ENCODE assay signal across 11 cellular contexts in the genomic region with DNA sequence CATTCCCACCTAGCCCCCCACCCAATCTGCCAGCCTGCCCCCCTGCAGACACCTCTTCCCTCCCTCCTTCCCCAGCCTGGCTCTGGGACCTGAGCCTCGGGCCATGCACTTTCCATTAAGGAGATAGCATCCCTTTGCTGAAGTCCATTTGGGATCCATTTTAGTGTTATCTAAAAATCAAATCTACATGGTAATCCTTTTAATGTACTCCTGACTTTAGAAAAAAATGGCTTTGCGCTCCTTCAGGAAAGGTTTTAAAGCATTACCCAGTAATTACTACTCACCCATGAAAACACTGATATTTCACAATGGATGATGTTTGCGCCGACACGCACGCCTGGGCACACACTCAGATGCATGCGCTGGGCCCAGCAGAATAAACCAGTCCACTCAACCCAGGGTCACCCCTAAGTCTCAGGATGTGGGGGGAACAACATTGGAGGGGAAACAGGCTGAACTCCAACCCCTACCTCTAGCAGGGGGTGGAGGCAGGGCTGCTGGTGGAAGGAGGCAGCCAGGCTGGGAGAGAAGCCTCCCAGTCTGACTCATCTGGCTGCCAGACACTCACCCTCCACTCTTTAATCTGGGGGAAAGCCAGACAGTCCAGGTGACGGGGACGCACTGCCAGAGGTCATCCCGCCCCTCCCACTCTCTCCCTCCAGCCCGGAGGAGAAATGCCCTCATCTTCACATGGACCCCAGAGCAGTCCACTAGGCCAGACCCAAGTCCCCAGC. TPM values are rescaled to one million over a fixed set of nuclear protein-coding genes. Genes with fewer than 3 reads are reported as not detected.
A peak's percentile ranks its signal among the peaks of the same experiment; 100 is the strongest.
DNase-seq lines count a peak whose midpoint lies in the region; ATAC-seq and TF ChIP-seq lines count a peak whose summit lies in the region.
"Had no signal": no experiment of that assay in that cellular context is flagged by ENCODE, and none has a peak within 500 bp of the region (broad histone marks: within the 10 kb centered on the region; RNA-seq: fewer than 3 reads in every experiment).

No MANE protein-coding gene starts in this region.

- H3K4me1 ChIP-seq in PC-9 (replicated peaks; ENCODE audit: insufficient read depth) (peaks cover 17% of the 10 kb centered on the region), gastrocnemius medialis (peaks cover 5 to 8% of the 10 kb centered on the region in 2 donors)

- DNase-seq in DMS 273 (lab: John Stamatoyannopoulos, UW; ENCODE audit: unreplicated experiment): peak; percentile 42
- no peak for DNase-seq in DMS 273 treated with DMSO at 0.1 percent for 48 hours (lab: John Stamatoyannopoulos, UW)
- DNase-seq in PC-9: peak; percentile 44 to 55
- DNase-seq in glutamatergic neuron: peak; percentile 21
- peak in 1 of 2 donors; percentile 64 for DNase-seq in gastrocnemius medialis
- no peak for DNase-seq in NCI-H1048 (lab: John Stamatoyannopoulos, UW)
- DNase-seq: activated CD8-positive, alpha-beta T cell treated with anti-CD3 and anti-CD28 coated beads, Interleukin-2, amount 10 ng/mL, durations not matched to agents 7 days and 5 days; T-cell had no signal

- H3K9me3 ChIP-seq in PC-9 (ENCODE audit: insufficient read depth, low read depth) (no peaks in the 10 kb centered on the region), gastrocnemius medialis (no peaks in the 10 kb centered on the region)

- H3K4me1 Mint-ChIP-seq in glutamatergic neuron (ENCODE audit: low read depth, unreplicated experiment): peaks cover 26% of the 10 kb centered on the region

- no peaks in the 10 kb centered on the region for H3K79me2 ChIP-seq in PC-9 (ENCODE audit: low read depth)

- peak overlapping the region; percentile 37; the same call in 1 of the 2 replicates for H3K4me3 ChIP-seq in PC-9
- H3K4me3 ChIP-seq in gastrocnemius medialis: no peak overlapping the region

- H4K20me1 ChIP-seq in PC-9 (ENCODE audit: insufficient read depth): no peaks in the 10 kb centered on the region

- CTCF ChIA-PET in PC-9 (lab: Charles Lee): no interaction called here

- ATAC-seq in gastrocnemius medialis (peak; percentile 84 to 92), HG03097 (IDR thresholded peaks at IDR 0.05; ENCODE audit: low FRiP score, unreplicated experiment) (no peak), GM19351 (IDR thresholded peaks at IDR 0.05; ENCODE audit: unreplicated experiment) (no peak)
- ATAC-seq: activated CD8-positive, alpha-beta T cell treated with anti-CD3 and anti-CD28 coated beads, Interleukin-2, amount 10 ng/mL, durations not matched to agents 7 days and 5 days had no signal

- TF ChIP-seq CTCF in PC-9 (conservative IDR thresholded peaks at IDR 0.05): no peak
- no peak for TF ChIP-seq CTCF in glutamatergic neuron (IDR thresholded peaks at IDR 0.05; ENCODE audit: partially characterized antibody, unreplicated experiment)
- TF ChIP-seq CTCF in gastrocnemius medialis (IDR thresholded peaks at IDR 0.05 in 4 of 5, conservative IDR thresholded peaks at IDR 0.05 in 1 of 5): no peak

- peaks cover 6% of the 10 kb centered on the region for H3K27me3 Mint-ChIP-seq in glutamatergic neuron (ENCODE audit: unreplicated experiment)
- H3K27me3 Mint-ChIP-seq: T-cell had no signal

- H3K27me3 ChIP-seq in PC-9 (ENCODE audit: insufficient read depth, low read depth) (no peaks in the 10 kb centered on the region), gastrocnemius medialis (no peaks in the 10 kb centered on the region)

- H3K36me3 Mint-ChIP-seq in glutamatergic neuron (ENCODE audit: unreplicated experiment): no peaks in the 10 kb centered on the region
- H3K36me3 Mint-ChIP-seq: T-cell had no signal

- H3K4me2 ChIP-seq in PC-9: peak overlapping the region; percentile 76

- in situ Hi-C loops in gastrocnemius medialis (cut with MboI; ENCODE audit: low sequenced_read_pairs in 4 of 4): loop anchor here in 1 of 4 donors (25.0 kb wide), 1 partner anchor 728 kb away; a partner anchor contains a TSS

- peak overlapping the region; percentile 76; the same call in 1 of the 2 replicates for H2AFZ ChIP-seq in PC-9

- no peak overlapping the region for H3K4me3 Mint-ChIP-seq in glutamatergic neuron (ENCODE audit: unreplicated experiment)
- H3K4me3 Mint-ChIP-seq: activated CD8-positive, alpha-beta T cell treated with anti-CD3 and anti-CD28 coated beads, Interleukin-2, amount 10 ng/mL, durations not matched to agents 7 days and 5 days; T-cell had no signal

- intact Hi-C loops in PC-9 (cut with micrococcal nuclease; ENCODE audit: unreplicated experiment) (no loop called here), gastrocnemius medialis (cut with DNase I; ENCODE audit: low total_unique reads) (no loop called here)

- H3K27ac Mint-ChIP-seq in glutamatergic neuron (ENCODE audit: unreplicated experiment): no peak overlapping the region
- H3K27ac Mint-ChIP-seq: activated CD8-positive, alpha-beta T cell treated with anti-CD3 and anti-CD28 coated beads, Interleukin-2, amount 10 ng/mL, durations not matched to agents 7 days and 5 days; T-cell had no signal

- H3K9me2 ChIP-seq in PC-9 (ENCODE audit: insufficient read depth): no peaks in the 10 kb centered on the region

- peaks cover 2% of the 10 kb centered on the region for H3K9me3 Mint-ChIP-seq in glutamatergic neuron (ENCODE audit: unreplicated experiment)
- H3K9me3 Mint-ChIP-seq: T-cell had no signal

- BruUV-seq in PC-9 (replicated peaks; lab: Mats Ljungman, UMichigan): no TSS peak

- H3F3A ChIP-seq in PC-9 (ENCODE audit: insufficient read depth, low read depth): no peaks in the 10 kb centered on the region

- H3K36me3 ChIP-seq in PC-9 (ENCODE audit: low read depth): no peaks in the 10 kb centered on the region
- no peaks in the 10 kb centered on the region for H3K36me3 ChIP-seq in gastrocnemius medialis

- POLR2A ChIA-PET in PC-9 (lab: Charles Lee; ENCODE audit: unreplicated experiment): interaction anchor here (0.8 kb wide), 1 partner anchor 668 kb away, joined by 3 read pairs; no protein-coding TSS in a partner anchor

- H3K27ac ChIP-seq in PC-9 (no peak overlapping the region), gastrocnemius medialis (peak overlapping the region in 3 of 4 donors; percentile 64 to 70 (median 67))
- H3K27ac ChIP-seq: 22Rv1 had no signal

- TF ChIP-seq POLR2A in gastrocnemius medialis (IDR thresholded peaks at IDR 0.05): no peak

RNA-seq across cellular contexts. Expression of a gene that starts 29.8 kb away (rescaled TPM):
- not detected in 2 replicates for total RNA-seq in PC-9 (2021)
- 5.7 TPM for total RNA-seq in glutamatergic neuron (ENCODE audit: unreplicated experiment)
- 1 to 10 TPM; 2.2 to 7.0 (median 2.5) TPM for total RNA-seq in gastrocnemius medialis
- total RNA-seq: activated CD8-positive, alpha-beta T cell treated with anti-CD3 and anti-CD28 coated beads, Interleukin-2, amount 10 ng/mL, durations not matched to agents 7 days and 5 days; T-cell had no signal

Comparison
In these comparisons a context has a peak if more than half of its experiments do, and no peak if none do; other contexts are left out.
1. DNase-seq: peak in DMS 273 (single experiment), PC-9 (2 of 2) and glutamatergic neuron (single experiment); none in DMS 273 treated with DMSO at 0.1 percent for 48 hours (single experiment) and NCI-H1048 (single experiment).
2. ATAC-seq: peak in gastrocnemius medialis (2 of 2); none in HG03097 (single experiment) and GM19351 (single experiment).